In the genomic region with DNA sequence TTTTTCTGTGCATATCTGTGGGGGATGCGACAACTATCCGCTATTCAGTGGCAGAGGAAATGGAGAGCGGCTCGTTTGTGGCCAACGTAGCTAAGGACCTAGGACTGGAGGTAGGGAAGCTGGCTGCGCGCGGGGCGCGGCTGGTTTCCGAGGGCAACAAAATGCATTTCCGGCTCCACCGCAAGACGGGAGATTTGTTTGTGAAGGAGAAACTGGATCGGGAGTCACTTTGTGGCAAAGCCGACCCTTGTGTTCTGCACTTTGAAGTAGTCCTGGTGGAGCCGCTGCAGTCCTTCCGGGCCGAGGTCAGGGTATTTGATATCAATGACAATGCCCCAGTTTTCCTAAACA, we compare ENCODE assay signal across 10 cellular contexts. TPM values are rescaled to one million over a fixed set of nuclear protein-coding genes. Genes with fewer than 3 reads are reported as not detected.
DNase-seq lines count a peak whose midpoint lies in the region; ATAC-seq, FAIRE-seq and TF ChIP-seq lines count a peak whose summit lies in the region.
"Had no signal": no experiment of that assay in that cellular context is flagged by ENCODE, and none has a peak within 500 bp of the region (broad histone marks: within the 10 kb centered on the region; RNA-seq: fewer than 3 reads in every experiment).

No MANE protein-coding gene starts in this region.

- peaks cover 13% of the 10 kb centered on the region for H3K4me1 Mint-ChIP-seq in nephron progenitor cell
- H3K4me1 Mint-ChIP-seq: activated CD8-positive, alpha-beta memory T cell treated with anti-CD3 and anti-CD28 coated beads, Interleukin-2, amount 10 ng/mL, durations not matched to agents 7 days and 5 days; stimulated activated effector memory CD8-positive, alpha-beta T cell treated with anti-CD3 and anti-CD28 coated beads, Interleukin-12 subunit alpha, Interleukin-12 subunit beta, amount 100 ng/mL, for 72 hours had no signal

- TF ChIP-seq POLR2A in A549 (IDR thresholded peaks at IDR 0.05; ENCODE audit: low read length) = no peak

- 0 out of 3 replicates have a peak, but pooled peaks cover 7% of the 10 kb centered on the region for H3K9me3 ChIP-seq in A549
- H3K9me3 ChIP-seq in HUES48 (ENCODE audit: control insufficient read depth, insufficient read depth, low read length) = no peaks in the 10 kb centered on the region
- H3K9me3 ChIP-seq in endocrine pancreas (ENCODE audit: control insufficient read depth, low read length) = no peaks in the 10 kb centered on the region

- H3K9ac ChIP-seq in HUES48 (ENCODE audit: low read depth, low read length) (no peak overlapping the region), endocrine pancreas (ENCODE audit: control insufficient read depth, insufficient read depth, low read length) (peak overlapping the region; percentile 19)

- peak overlapping the region; percentile 90 for H3K4me3 Mint-ChIP-seq in nephron progenitor cell
- H3K4me3 Mint-ChIP-seq: activated CD8-positive, alpha-beta memory T cell treated with anti-CD3 and anti-CD28 coated beads, Interleukin-2, amount 10 ng/mL, durations not matched to agents 7 days and 5 days; stimulated activated effector memory CD8-positive, alpha-beta T cell treated with anti-CD3 and anti-CD28 coated beads, Interleukin-12 subunit alpha, Interleukin-12 subunit beta, amount 100 ng/mL, for 72 hours had no signal

- ATAC-seq in A549 = peak in 1 of 2 experiments; percentile 32; a peak in 2 of 6 replicates
- ATAC-seq: activated CD8-positive, alpha-beta memory T cell treated with anti-CD3 and anti-CD28 coated beads, Interleukin-2, amount 10 ng/mL, durations not matched to agents 7 days and 5 days; stimulated activated effector memory CD8-positive, alpha-beta T cell treated with anti-CD3 and anti-CD28 coated beads, Interleukin-12 subunit alpha, Interleukin-12 subunit beta, amount 100 ng/mL, for 72 hours had no signal

- H3K36me3 ChIP-seq in HUES48 (ENCODE audit: control insufficient read depth, insufficient read depth, low read length) (no peaks in the 10 kb centered on the region), endocrine pancreas (ENCODE audit: control insufficient read depth, insufficient read depth, low read length) (no peaks in the 10 kb centered on the region)

- WGBS in A549 (ENCODE audit: missing lambda C conversion rate) = 14% methylated on average over 19 of the region's 19 CpGs

- TF ChIP-seq CTCF in A549 (IDR thresholded peaks at IDR 0.05) (no peak), nephron progenitor cell (IDR thresholded peaks at IDR 0.05) (no peak)

- H3K27me3 Mint-ChIP-seq in nephron progenitor cell (ENCODE audit: low read depth, poor library complexity) = peaks cover 58% of the 10 kb centered on the region

- FAIRE-seq in A549 (lab: Jason Lieb, UNC) (no peak), frontal cortex (lab: Jason Lieb, UNC) (no peak)

- peak overlapping the region; percentile 70 for H3K4me2 ChIP-seq in A549

- CTCF ChIA-PET in A549 (lab: Yijun Ruan, JAX) = interaction anchor here (0.7 to 2.2 kb wide), 7 partner anchors 10 to 245 kb away, joined by 3 to 9 read pairs (median 4); a partner anchor contains a TSS

- no peak overlapping the region for H3K27ac ChIP-seq in A549
- H3K27ac ChIP-seq in HUES48 (ENCODE audit: low read depth, low read length) = peak overlapping the region; percentile 39

- POLR2A ChIA-PET in A549 (lab: Yijun Ruan, JAX) = no interaction called here

- DNase-seq in A549 (ENCODE audit: low read depth in 1 of 2, low spot score in 1 of 2) (no peak), nephron progenitor cell (peak; percentile 24), SKM-1 treated with dmso at 0.1 percent for 144 hours (lab: John Stamatoyannopoulos, UW; ENCODE audit: unreplicated experiment) (no peak), frontal cortex (ENCODE audit: low spot score in 2 of 2) (no peak), GM03348 (ENCODE audit: low spot score) (no peak), NCI-H146 treated with DMSO at 0.1 percent for 48 hours (lab: John Stamatoyannopoulos, UW; ENCODE audit: unreplicated experiment) (no peak)
- DNase-seq: activated CD8-positive, alpha-beta memory T cell treated with anti-CD3 and anti-CD28 coated beads, Interleukin-2, amount 10 ng/mL, durations not matched to agents 7 days and 5 days had no signal

- H3K27ac Mint-ChIP-seq in nephron progenitor cell = no peak overlapping the region
- H3K27ac Mint-ChIP-seq: activated CD8-positive, alpha-beta memory T cell treated with anti-CD3 and anti-CD28 coated beads, Interleukin-2, amount 10 ng/mL, durations not matched to agents 7 days and 5 days; stimulated activated effector memory CD8-positive, alpha-beta T cell treated with anti-CD3 and anti-CD28 coated beads, Interleukin-12 subunit alpha, Interleukin-12 subunit beta, amount 100 ng/mL, for 72 hours had no signal

- H3K4me1 ChIP-seq in A549 (no peaks in the 10 kb centered on the region), HUES48 (ENCODE audit: control insufficient read depth, insufficient read depth, low read length) (peaks cover 8% of the 10 kb centered on the region; the same call in 1 of the 2 replicates), endocrine pancreas (ENCODE audit: control insufficient read depth, insufficient read depth, low read length) (peaks cover 8% of the 10 kb centered on the region)

- peak overlapping the region; percentile 42 for H3K4me3 ChIP-seq in A549
- peak overlapping the region; percentile 76 for H3K4me3 ChIP-seq in HUES48 (ENCODE audit: low read depth, low read length)
- peak overlapping the region; percentile 92 for H3K4me3 ChIP-seq in endocrine pancreas (ENCODE audit: control insufficient read depth, insufficient read depth, low read length)

- TF ChIP-seq EP300 in A549 (IDR thresholded peaks at IDR 0.05) = no peak

- TF ChIP-seq RAD21 in A549 (conservative IDR thresholded peaks at IDR 0.05 in 1 of 2, IDR thresholded peaks at IDR 0.05 in 1 of 2) = no peak

- H3K9me3 Mint-ChIP-seq in nephron progenitor cell = peaks cover 6% of the 10 kb centered on the region

- H3K27me3 ChIP-seq in HUES48 (ENCODE audit: control insufficient read depth, insufficient read depth, low read length) (peaks cover 41% of the 10 kb centered on the region), endocrine pancreas (ENCODE audit: control insufficient read depth, insufficient read depth, low read length) (no peaks in the 10 kb centered on the region)

- H3K36me3 Mint-ChIP-seq in nephron progenitor cell (ENCODE audit: low read depth) = no peaks in the 10 kb centered on the region
- H3K36me3 Mint-ChIP-seq: activated CD8-positive, alpha-beta memory T cell treated with anti-CD3 and anti-CD28 coated beads, Interleukin-2, amount 10 ng/mL, durations not matched to agents 7 days and 5 days; stimulated activated effector memory CD8-positive, alpha-beta T cell treated with anti-CD3 and anti-CD28 coated beads, Interleukin-12 subunit alpha, Interleukin-12 subunit beta, amount 100 ng/mL, for 72 hours had no signal

TF ChIP-seq in A549, 52 proteins besides CTCF, POLR2A, EP300 and RAD21 (continues in another document):
- TF ChIP-seq ZSCAN20 (CRISPR knock-in tag; IDR thresholded peaks at IDR 0.05) (no peak), JUNB (IDR thresholded peaks at IDR 0.05) (no peak), MYC (IDR thresholded peaks at IDR 0.05; ENCODE audit: borderline replicate concordance, low read length) (no peak), HEYL (CRISPR knock-in tag; IDR thresholded peaks at IDR 0.05) (no peak), NPAS2 (CRISPR knock-in tag; IDR thresholded peaks at IDR 0.05; ENCODE audit: borderline replicate concordance) (no peak), HOXB13 (CRISPR knock-in tag; IDR thresholded peaks at IDR 0.05; ENCODE audit: low read depth) (no peak), EHMT2 (IDR thresholded peaks at IDR 0.05; ENCODE audit: low read depth) (no peak), BHLHE40 (IDR thresholded peaks at IDR 0.05; ENCODE audit: low read depth, low read length) (no peak)

RNA-seq across cellular contexts. Expression of a gene that starts 0.3 kb away (rescaled TPM):
- polyA plus RNA-seq in A549 (2011; rRNA removed) (not detected in 2 replicates), A549 (2017; fragmentation: RNase III; extraction: RNeasy Plus Mini Kit Qiagen cat#74134 plus additional on column Dnase treatment) (not detected in 3 replicates)
- not detected in 2 replicates for polyA plus RNA-seq in A549 (2012; cell fraction: cytosol; rRNA removed)
- not detected in 2 replicates for polyA plus RNA-seq in A549 (2012; cell fraction: nucleus; rRNA removed)
- polyA minus RNA-seq in A549 (2011; rRNA and poly(A)+ RNA removed) = not detected in 2 replicates
- 0.82 TPM for total RNA-seq in frontal cortex
- total RNA-seq: activated CD8-positive, alpha-beta memory T cell treated with anti-CD3 and anti-CD28 coated beads, Interleukin-2, amount 10 ng/mL, durations not matched to agents 7 days and 5 days had no signal

RNA-seq across cellular contexts. Expression of a gene that starts 42.9 kb away (rescaled TPM):
- 4.1 and 5.0 TPM in 2 replicates for polyA plus RNA-seq in A549 (2011; rRNA removed)
- polyA plus RNA-seq in A549 (2012; cell fraction: cytosol; rRNA removed) = 4.0 and 5.1 TPM in 2 replicates
- polyA plus RNA-seq in A549 (2012; cell fraction: nucleus; rRNA removed) = 12.4 and 17.0 TPM in 2 replicates
- 2.7 to 3.4 TPM (median 3.0 TPM) in 3 replicates for polyA plus RNA-seq in A549 (2017; fragmentation: RNase III; extraction: RNeasy Plus Mini Kit Qiagen cat#74134 plus additional on column Dnase treatment)
- polyA minus RNA-seq in A549 (2011; rRNA and poly(A)+ RNA removed) = 5.8 and 7.6 TPM in 2 replicates
- total RNA-seq in frontal cortex = 13.0 TPM
- total RNA-seq: activated CD8-positive, alpha-beta memory T cell treated with anti-CD3 and anti-CD28 coated beads, Interleukin-2, amount 10 ng/mL, durations not matched to agents 7 days and 5 days had no signal

RNA-seq across cellular contexts. Expression of a gene that starts 48.8 kb away (rescaled TPM):
- polyA plus RNA-seq in A549 (2011; rRNA removed) (0.09 and 0.10 TPM in 2 replicates), A549 (2017; fragmentation: RNase III; extraction: RNeasy Plus Mini Kit Qiagen cat#74134 plus additional on column Dnase treatment) (0.03 to 0.06 TPM (median 0.03 TPM) in 3 replicates)
- polyA plus RNA-seq in A549 (2012; cell fraction: cytosol; rRNA removed) = 0.01 and 0.04 TPM in 2 replicates
- 0.09 and 0.26 TPM in 2 replicates for polyA plus RNA-seq in A549 (2012; cell fraction: nucleus; rRNA removed)
- 1.0 and 1.9 TPM in 2 replicates for polyA minus RNA-seq in A549 (2011; rRNA and poly(A)+ RNA removed)
- 11.0 TPM for total RNA-seq in frontal cortex
- total RNA-seq: activated CD8-positive, alpha-beta memory T cell treated with anti-CD3 and anti-CD28 coated beads, Interleukin-2, amount 10 ng/mL, durations not matched to agents 7 days and 5 days had no signal

Comparison
In these comparisons a context has a peak if more than half of its experiments do, and no peak if none do; other contexts are left out.
1. H3K4me3 ChIP-seq: peak in every context shown above with its lines; median percentile 92 in endocrine pancreas; 76 in HUES48; 42 in A549.